In the genomic region with DNA sequence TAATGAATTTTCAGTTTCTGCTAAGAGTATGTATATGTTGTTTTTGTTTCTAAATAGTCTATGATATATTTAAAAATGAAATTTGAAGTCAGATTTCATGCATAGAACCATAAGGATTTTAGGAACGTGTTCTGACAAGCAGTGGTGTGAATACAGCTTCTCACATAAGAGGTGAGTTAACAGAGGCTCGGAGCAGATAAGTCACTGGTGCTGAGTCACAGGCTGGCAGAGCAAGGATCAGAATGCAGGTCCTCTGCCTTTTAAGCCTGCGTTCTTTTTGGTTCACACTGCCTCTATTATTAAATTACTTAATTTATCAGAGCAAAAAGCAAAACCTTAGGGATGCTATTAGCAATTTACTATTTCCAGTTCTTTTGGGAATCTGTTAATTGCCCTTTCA, we compare ENCODE assay signal across 11 cellular contexts.
DNase-seq lines count a peak whose midpoint lies in the region; ATAC-seq and TF ChIP-seq lines count a peak whose summit lies in the region.
"Had no signal": no experiment of that assay in that cellular context is flagged by ENCODE, and none has a peak within 500 bp of the region (broad histone marks: within the 10 kb centered on the region; RNA-seq: fewer than 3 reads in every experiment).

No MANE protein-coding gene starts in this region.

- H3K27me3 ChIP-seq in breast epithelium (no peaks in the 10 kb centered on the region), cardiac muscle cell (no peaks in the 10 kb centered on the region), H7 (ENCODE audit: control insufficient read depth, insufficient read depth, low read length) (no peaks in the 10 kb centered on the region)

- ATAC-seq in GM19455 (IDR thresholded peaks at IDR 0.05; ENCODE audit: unreplicated experiment) = no peak

- H3K36me3 ChIP-seq in breast epithelium (no peaks in the 10 kb centered on the region), cardiac muscle cell (no peaks in the 10 kb centered on the region), H7 (replicated peaks; ENCODE audit: control insufficient read depth, insufficient read depth, low read length) (no peaks in the 10 kb centered on the region)

- no peaks in the 10 kb centered on the region for H3K9me3 Mint-ChIP-seq in MCF 10A (ENCODE audit: unreplicated experiment)
- H3K9me3 Mint-ChIP-seq: mesothelial cell of epicardium had no signal

- POLR2A ChIA-PET in MCF 10A (lab: Yijun Ruan, JAX) = interaction anchor here (0.5 to 2.1 kb wide), 8 partner anchors 11 to 655 kb away, joined by 3 to 20 read pairs (median 8); no protein-coding TSS in a partner anchor

- H3K4me1 ChIP-seq in breast epithelium = no peaks in the 10 kb centered on the region
- no peaks in the 10 kb centered on the region for H3K4me1 ChIP-seq in cardiac muscle cell (ENCODE audit: low read depth)

- H3K27me3 Mint-ChIP-seq in MCF 10A (ENCODE audit: insufficient read depth, unreplicated experiment) = no peaks in the 10 kb centered on the region

- TF ChIP-seq POLR2A in breast epithelium (IDR thresholded peaks at IDR 0.05) = no peak

- no TSS peak for BruUV-seq in MCF 10A (replicated peaks; lab: Mats Ljungman, UMichigan)

- H3K27ac ChIP-seq in breast epithelium (no peak overlapping the region), cardiac muscle cell (no peak overlapping the region)

- H3K4me1 Mint-ChIP-seq in MCF 10A (ENCODE audit: insufficient read depth, unreplicated experiment) = peaks cover 8% of the 10 kb centered on the region

- intact Hi-C loops in MCF 10A (cut with micrococcal nuclease) = loop anchor here (1.0 kb wide), 1 partner anchor 133 kb away; no protein-coding TSS in a partner anchor
- intact Hi-C loops in breast epithelium (cut with DNase I; ENCODE audit: low total_unique reads) = no loop called here

- peak overlapping the region; percentile 23 for H3K27ac Mint-ChIP-seq in MCF 10A (ENCODE audit: low read depth, unreplicated experiment)
- H3K27ac Mint-ChIP-seq: mesothelial cell of epicardium had no signal

- H3K4me3 ChIP-seq in breast epithelium (no peak overlapping the region), cardiac muscle cell (no peak overlapping the region), H7 (ENCODE audit: insufficient read depth, low read depth, low read length) (no peak overlapping the region)

- no peak overlapping the region for H3K4me3 Mint-ChIP-seq in MCF 10A (ENCODE audit: unreplicated experiment)
- H3K4me3 Mint-ChIP-seq: mesothelial cell of epicardium had no signal

- DNase-seq in MCF 10A (ENCODE audit: unreplicated experiment) = peak; percentile 84
- no peak for DNase-seq in breast epithelium (ENCODE audit: low spot score in 2 of 2)
- DNase-seq in T1000 (lab: John Stamatoyannopoulos, UW) = peak; percentile 7
- peak; percentile 36 to 50 for DNase-seq in cardiac muscle cell (ENCODE audit: low read depth in 1 of 2, low spot score in 1 of 2)
- DNase-seq in activated CD4-positive, alpha-beta T cell treated with anti-CD3 and anti-CD28 coated beads for 48 hours = no peak
- DNase-seq in COLO668 (lab: John Stamatoyannopoulos, UW; ENCODE audit: unreplicated experiment) = no peak
- no peak for DNase-seq in H7
- DNase-seq: activated CD8-positive, alpha-beta memory T cell treated with anti-CD3 and anti-CD28 coated beads, Interleukin-2, amount 50 U/mL, for 48 hours; NCI-H2227 treated with DMSO at 0.1 percent for 48 hours had no signal

- TF ChIP-seq CTCF in MCF 10A (IDR thresholded peaks at IDR 0.05; ENCODE audit: unreplicated experiment) (no peak), breast epithelium (IDR thresholded peaks at IDR 0.05) (no peak), cardiac muscle cell (IDR thresholded peaks at IDR 0.05; ENCODE audit: low read depth, low read length) (no peak)

- H3K9me3 ChIP-seq in breast epithelium = no peaks in the 10 kb centered on the region
- H3K9me3 ChIP-seq in cardiac muscle cell (ENCODE audit: low read depth) = no peaks in the 10 kb centered on the region

- CTCF ChIA-PET in MCF 10A (lab: Yijun Ruan, JAX) = interaction anchor here (0.7 to 3.2 kb wide), 8 partner anchors 11 to 555 kb away, joined by 3 to 15 read pairs (median 4); no protein-coding TSS in a partner anchor

- no peaks in the 10 kb centered on the region for H3K36me3 Mint-ChIP-seq in MCF 10A (ENCODE audit: insufficient read depth, unreplicated experiment)
- H3K36me3 Mint-ChIP-seq: mesothelial cell of epicardium had no signal

Comparison
In these comparisons a context has a peak if more than half of its experiments do, and no peak if none do; other contexts are left out.
1. DNase-seq: peak in MCF 10A (single experiment), T1000 (single experiment) and cardiac muscle cell (2 of 2); none in breast epithelium (0 of 2), activated CD4-positive, alpha-beta T cell treated with anti-CD3 and anti-CD28 coated beads for 48 hours (single experiment), COLO668 (single experiment) and H7 (single experiment).